Comparison of ENCODE assay signal across 1 cellular context in genomic region chr1:2413495-2414296, GRCh38.
TF ChIP-seq lines count a peak whose summit lies in the region.

No MANE protein-coding gene starts in this region.

TF ChIP-seq in GM12878, 131 proteins besides CTCF, POLR2A, EP300 and RAD21:
- TF ChIP-seq BACH1 (IDR thresholded peaks at IDR 0.05; ENCODE audit: borderline replicate concordance) = 0 out of 2 replicates have a peak, but pooled peaks have one; percentile 12
- no peak for TF ChIP-seq CBFB (IDR thresholded peaks at IDR 0.05; ENCODE audit: low read depth)
- peak; percentile 74 for TF ChIP-seq RAD51 (IDR thresholded peaks at IDR 0.05)
- no peak for TF ChIP-seq POLR2AphosphoS2 (IDR thresholded peaks at IDR 0.05; ENCODE audit: low read depth, low read length)
- TF ChIP-seq CBX3 (IDR thresholded peaks at IDR 0.05; ENCODE audit: borderline replicate concordance, low read depth) = no peak
- no peak for TF ChIP-seq BCL3 (IDR thresholded peaks at IDR 0.05; ENCODE audit: borderline replicate concordance, insufficient read depth, low read depth, low read length, poor library complexity, severe bottlenecking)
- TF ChIP-seq STAT1 (conservative IDR thresholded peaks at IDR 0.05) = no peak
- TF ChIP-seq USF1 (IDR thresholded peaks at IDR 0.05; ENCODE audit: borderline replicate concordance, extremely low read length, insufficient read depth, low read depth, low read length) = peak; percentile 28
- 0 out of 2 replicates have a peak, but pooled peaks have one; percentile 42 for TF ChIP-seq MXI1 (IDR thresholded peaks at IDR 0.05; ENCODE audit: low read depth, low read length)
- no peak for TF ChIP-seq MYC (IDR thresholded peaks at IDR 0.05; ENCODE audit: insufficient read depth, insufficient read length, insufficient replicate concordance, low read length, severe bottlenecking)
- TF ChIP-seq E2F4 (IDR thresholded peaks at IDR 0.05; ENCODE audit: low read depth, low read length) = no peak
- TF ChIP-seq ATF2 (IDR thresholded peaks at IDR 0.05; ENCODE audit: low read length) = no peak
- no peak for TF ChIP-seq ZZZ3 (IDR thresholded peaks at IDR 0.05; ENCODE audit: control insufficient read depth, insufficient read length, low read depth)
- no peak for TF ChIP-seq RUNX3 (IDR thresholded peaks at IDR 0.05; ENCODE audit: low read length)
- TF ChIP-seq HDGF (IDR thresholded peaks at IDR 0.05) = no peak
- TF ChIP-seq SP1 (IDR thresholded peaks at IDR 0.05; ENCODE audit: low read depth, low read length) = no peak
